8 cellular contexts compared by ENCODE assay signal in genomic region chr12:7374423-7375144, GRCh38.
DNase-seq lines count a peak whose midpoint lies in the region; ATAC-seq, FAIRE-seq and TF ChIP-seq lines count a peak whose summit lies in the region.

No MANE protein-coding gene starts in this region.

- DNase-seq in Daoy (ENCODE audit: low read depth) (peak; percentile 48), HTR-8/SVneo (ENCODE audit: insufficient read length, low spot score) (peak; percentile 69), glomerular endothelial cell (ENCODE audit: extremely low read depth, low read depth, low spot score) (peak; percentile 31), lower leg skin (ENCODE audit: low spot score in 2 of 2) (no peak)
- peak in 2 of 3 donors; percentile 3 to 23 for DNase-seq in stimulated activated CD4-positive, alpha-beta T cell treated with anti-CD3 and anti-CD28 coated beads, TNF-alpha, amount 100 ng/mL, for 48 hours (ENCODE audit: low read depth in 3 of 3)
- no peak for DNase-seq in activated naive CD4-positive, alpha-beta T cell treated with Interleukin-2 at 50 U/mL for 16 hours

- no peak for TF ChIP-seq POLR2A in lower leg skin (IDR thresholded peaks at IDR 0.05)

- intact Hi-C loops in lower leg skin (cut with DNase I; ENCODE audit: low total_unique reads) = no loop called here

- no peak overlapping the region for H3K4me3 ChIP-seq in lower leg skin (ENCODE audit: low read depth, poor library complexity, severe bottlenecking)

- no peak for TF ChIP-seq CTCF in lower leg skin (IDR thresholded peaks at IDR 0.05)

- peak; percentile 90 for ATAC-seq in SK-N-SH treated with all-trans-retinoic acid at 6 μM for 48 hours
- no peak for ATAC-seq in GM18868 (IDR thresholded peaks at IDR 0.05; ENCODE audit: unreplicated experiment)

- FAIRE-seq in HTR-8/SVneo (lab: Jason Lieb, UNC) = peak; percentile 72

- 49 to 53% methylated on average over 16 to 17 of the region's 17 CpGs for WGBS in lower leg skin, 2 donors

TF ChIP-seq in SK-N-SH treated with all-trans-retinoic acid at 6 μM for 48 hours, 23 proteins besides CTCF, POLR2A, EP300 and RAD21:
- TF ChIP-seq ISL1 (CRISPR knock-in tag; IDR thresholded peaks at IDR 0.05) (no peak), ESRRG (CRISPR knock-in tag; IDR thresholded peaks at IDR 0.05) (no peak), SNAI2 (CRISPR knock-in tag; IDR thresholded peaks at IDR 0.05) (no peak), BACH2 (CRISPR knock-in tag; IDR thresholded peaks at IDR 0.05; ENCODE audit: borderline replicate concordance) (no peak)
- TF ChIP-seq, protein P1, sequence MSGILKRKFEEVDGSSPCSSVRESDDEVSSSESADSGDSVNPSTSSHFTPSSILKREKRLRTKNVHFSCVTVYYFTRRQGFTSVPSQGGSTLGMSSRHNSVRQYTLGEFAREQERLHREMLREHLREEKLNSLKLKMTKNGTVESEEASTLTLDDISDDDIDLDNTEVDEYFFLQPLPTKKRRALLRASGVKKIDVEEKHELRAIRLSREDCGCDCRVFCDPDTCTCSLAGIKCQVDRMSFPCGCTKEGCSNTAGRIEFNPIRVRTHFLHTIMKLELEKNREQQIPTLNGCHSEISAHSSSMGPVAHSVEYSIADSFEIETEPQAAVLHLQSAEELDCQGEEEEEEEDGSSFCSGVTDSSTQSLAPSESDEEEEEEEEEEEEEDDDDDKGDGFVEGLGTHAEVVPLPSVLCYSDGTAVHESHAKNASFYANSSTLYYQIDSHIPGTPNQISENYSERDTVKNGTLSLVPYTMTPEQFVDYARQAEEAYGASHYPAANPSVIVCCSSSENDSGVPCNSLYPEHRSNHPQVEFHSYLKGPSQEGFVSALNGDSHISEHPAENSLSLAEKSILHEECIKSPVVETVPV (CRISPR knock-in tag; IDR thresholded peaks at IDR 0.05) = no peak

Comparison
In these comparisons a context has a peak if more than half of its experiments do, and no peak if none do; other contexts are left out.
1. DNase-seq: peak in Daoy (single experiment), HTR-8/SVneo (single experiment), glomerular endothelial cell (single experiment) and stimulated activated CD4-positive, alpha-beta T cell treated with anti-CD3 and anti-CD28 coated beads, TNF-alpha, amount 100 ng/mL, for 48 hours (2 of 3); none in lower leg skin (0 of 2) and activated naive CD4-positive, alpha-beta T cell treated with Interleukin-2 at 50 U/mL for 16 hours (single experiment).